23 cellular contexts compared by ENCODE assay signal in genomic region chr12:70852416-70853150, GRCh38.
DNase-seq lines count a peak whose midpoint lies in the region; ATAC-seq and TF ChIP-seq lines count a peak whose summit lies in the region.
"Had no signal": no experiment of that assay in that cellular context is flagged by ENCODE, and none has a peak within 500 bp of the region (broad histone marks: within the 10 kb centered on the region; RNA-seq: fewer than 3 reads in every experiment).

No MANE protein-coding gene starts in this region.

- H3K27ac Mint-ChIP-seq in neural progenitor cell (peak overlapping the region; percentile 4), osteocyte (ENCODE audit: unreplicated experiment) (no peak overlapping the region)
- H3K27ac Mint-ChIP-seq: CD4-positive, alpha-beta T cell had no signal

- no peak overlapping the region for H3K27ac ChIP-seq in neural progenitor cell
- H3K27ac ChIP-seq: BLaER1, RWPE1 had no signal

- no peaks in the 10 kb centered on the region for H4K20me1 ChIP-seq in neural progenitor cell (ENCODE audit: low read depth)
- H4K20me1 ChIP-seq: BLaER1 had no signal

- in situ Hi-C loops in GM13977 (cut with MboI; ENCODE audit: low pct_unique_long_range_greater_than_20kb, low sequenced_read_pairs, unreplicated experiment) = no loop called here

- H3K4me3 Mint-ChIP-seq in neural progenitor cell (no peak overlapping the region), osteocyte (ENCODE audit: unreplicated experiment) (no peak overlapping the region)
- H3K4me3 Mint-ChIP-seq: CD4-positive, alpha-beta T cell had no signal

- ATAC-seq in GM19395 (IDR thresholded peaks at IDR 0.05; ENCODE audit: unreplicated experiment) = no peak
- ATAC-seq: GM12878 had no signal

- no peak for TF ChIP-seq CTCF in neural progenitor cell (IDR thresholded peaks at IDR 0.05)
- no peak for TF ChIP-seq CTCF in GM13977 (IDR thresholded peaks at IDR 0.05; ENCODE audit: extremely low read depth, insufficient read depth, missing control alignments)
- no peak for TF ChIP-seq CTCF in osteocyte (IDR thresholded peaks at IDR 0.05)

- no peaks in the 10 kb centered on the region for H3K36me3 ChIP-seq in adipocyte (ENCODE audit: control insufficient read depth, insufficient read depth, low read length, severe bottlenecking)
- H3K36me3 ChIP-seq in neural progenitor cell = no peaks in the 10 kb centered on the region
- H3K36me3 ChIP-seq: BLaER1 had no signal

- H3K27me3 ChIP-seq in adipocyte (replicated peaks; ENCODE audit: control insufficient read depth, insufficient read depth, low read length) = no peaks in the 10 kb centered on the region
- H3K27me3 ChIP-seq in neural progenitor cell = no peaks in the 10 kb centered on the region
- H3K27me3 ChIP-seq: BLaER1 had no signal

- H3K4me1 ChIP-seq in adipocyte (ENCODE audit: control insufficient read depth, insufficient read depth, low read length) (peaks cover 35% of the 10 kb centered on the region), neural progenitor cell (no peaks in the 10 kb centered on the region)

- H3K36me3 Mint-ChIP-seq in neural progenitor cell (no peaks in the 10 kb centered on the region), osteocyte (ENCODE audit: unreplicated experiment) (no peaks in the 10 kb centered on the region)

- no peak overlapping the region for H3K9ac ChIP-seq in adipocyte (ENCODE audit: low read length)
- H3K9ac ChIP-seq in neural progenitor cell = no peak overlapping the region
- H3K9ac ChIP-seq: BLaER1 had no signal

- H3K79me2 ChIP-seq in neural progenitor cell (ENCODE audit: low read depth) = no peaks in the 10 kb centered on the region

- H3K4me3 ChIP-seq in adipocyte (ENCODE audit: low read length) (peak overlapping the region; percentile 12), neural progenitor cell (no peak overlapping the region)
- H3K4me3 ChIP-seq: BLaER1, GM12878 had no signal

- H2AFZ ChIP-seq in neural progenitor cell (replicated peaks) = no peak overlapping the region

- H3K27me3 Mint-ChIP-seq in neural progenitor cell (ENCODE audit: insufficient read depth, low read depth) = no peaks in the 10 kb centered on the region
- H3K27me3 Mint-ChIP-seq in osteocyte (ENCODE audit: unreplicated experiment) = peaks cover 20% of the 10 kb centered on the region
- H3K27me3 Mint-ChIP-seq: CD4-positive, alpha-beta T cell had no signal

- peaks cover 9% of the 10 kb centered on the region for H3K4me1 Mint-ChIP-seq in neural progenitor cell
- no peaks in the 10 kb centered on the region for H3K4me1 Mint-ChIP-seq in osteocyte (ENCODE audit: unreplicated experiment)

- H3F3A ChIP-seq in neural progenitor cell (ENCODE audit: low read depth) = no peaks in the 10 kb centered on the region

- no peak overlapping the region for H3K4me2 ChIP-seq in neural progenitor cell
- H3K4me2 ChIP-seq: BLaER1 had no signal

- H3K9me3 ChIP-seq in adipocyte (ENCODE audit: control insufficient read depth, low read length) (peaks cover 1% of the 10 kb centered on the region), neural progenitor cell (ENCODE audit: low read depth) (no peaks in the 10 kb centered on the region)
- H3K9me3 ChIP-seq: BLaER1 had no signal

- H3K9me3 Mint-ChIP-seq in neural progenitor cell = no peaks in the 10 kb centered on the region
- H3K9me3 Mint-ChIP-seq in osteocyte (ENCODE audit: unreplicated experiment) = no peaks in the 10 kb centered on the region
- H3K9me3 Mint-ChIP-seq: CD4-positive, alpha-beta T cell had no signal

- DNase-seq in D341Med (ENCODE audit: low spot score) (peak; percentile 47), NCI-H524 treated with DMSO at 0.1 percent for 48 hours (lab: John Stamatoyannopoulos, UW) (peak; percentile 77), adipocyte (ENCODE audit: low read depth) (no peak), neural progenitor cell (ENCODE audit: low spot score) (no peak), GM13977 (ENCODE audit: low spot score) (no peak), osteocyte (ENCODE audit: extremely low spot score, unreplicated experiment) (no peak)
- DNase-seq: ACHN; CD4-positive, alpha-beta T cell; COR-L47; DMS 273 treated with DMSO at 0.1 percent for 48 hours; DMS79 treated with DMSO at 0.1 percent for 48 hours; H7; Kasumi-1; NCI-H187 treated with DMSO at 0.1 percent for 48 hours; NCI-H2171; NCI-H345; NCI-H526; NK-92 treated with Interleukin-12 subunit alpha and Interleukin-12 subunit beta, amount 100 ng/mL, for 24 hours; SHP77 treated with DMSO at 0.1 percent for 48 hours had no signal

Comparison
In these comparisons a context has a peak if more than half of its experiments do, and no peak if none do; other contexts are left out.
1. DNase-seq: peak in D341Med (single experiment) and NCI-H524 treated with DMSO at 0.1 percent for 48 hours (single experiment); none in adipocyte (single experiment), neural progenitor cell (single experiment), GM13977 (single experiment) and osteocyte (single experiment).